ENCODE assay signal across 26 cellular contexts in genomic region chr19:54530866-54531265, GRCh38. TPM values are rescaled to one million over a fixed set of nuclear protein-coding genes. Genes with fewer than 3 reads are reported as not detected.
"Had no signal": no experiment of that assay in that cellular context is flagged by ENCODE, and none has a peak within 500 bp of the region (broad histone marks: within the 10 kb centered on the region; RNA-seq: fewer than 3 reads in every experiment).

No MANE protein-coding gene starts in this region.

- DNase-seq: activated CD4-positive, alpha-beta memory T cell treated with anti-CD3 and anti-CD28 coated beads, Interleukin-2, amount 10 ng/mL, durations not matched to agents 7 days and 5 days; activated CD4-positive, alpha-beta T cell treated with anti-CD3 and anti-CD28 coated beads, Interleukin-2, amount 10 ng/mL, durations not matched to agents 7 days and 5 days; activated CD4-positive, CD25-positive, alpha-beta regulatory T cell; activated CD8-positive, alpha-beta memory T cell treated with anti-CD3 and anti-CD28 coated beads, Interleukin-2, amount 50 U/mL, for 4 hours; activated gamma-delta T cell treated with Interleukin-2 at 50 U/mL for 16 hours; activated naive CD4-positive, alpha-beta T cell treated with anti-CD3 and anti-CD28 coated beads, Interleukin-2, amount 10 ng/mL, durations not matched to agents 7 days and 5 days; activated naive CD8-positive, alpha-beta T cell treated with anti-CD3 and anti-CD28 coated beads for 36 hours; activated T-cell treated with anti-CD3 and anti-CD28 coated beads, Interleukin-2, amount 50 U/mL, for 72 hours; brain microvascular endothelial cell; NCI-H1105 treated with DMSO at 0.1 percent for 48 hours; NCI-H1436 treated with DMSO at 0.1 percent for 48 hours; NCI-H187 treated with DMSO at 0.1 percent for 48 hours; NCI-H2107; NCI-H2171 treated with DMSO at 0.1 percent for 48 hours; NCI-H524; RPMI8226; SJCRH30; SK-N-SH; T-helper 1 cell had no signal

- H3K27ac ChIP-seq: brain microvascular endothelial cell, cardiac muscle cell, SJCRH30, VCaP had no signal

- H3K4me2 ChIP-seq: SK-N-SH had no signal

- H3K9me3 ChIP-seq: SJCRH30, SK-N-SH had no signal

- H3K27ac Mint-ChIP-seq: activated CD4-positive, alpha-beta memory T cell treated with anti-CD3 and anti-CD28 coated beads, Interleukin-2, amount 10 ng/mL, durations not matched to agents 7 days and 5 days; activated CD4-positive, alpha-beta T cell treated with anti-CD3 and anti-CD28 coated beads, Interleukin-2, amount 10 ng/mL, durations not matched to agents 7 days and 5 days; activated naive CD4-positive, alpha-beta T cell treated with anti-CD3 and anti-CD28 coated beads, Interleukin-2, amount 10 ng/mL, durations not matched to agents 7 days and 5 days; activated naive CD8-positive, alpha-beta T cell treated with anti-CD3 and anti-CD28 coated beads for 36 hours; activated T-cell treated with anti-CD3 and anti-CD28 coated beads, Interleukin-2, amount 50 U/mL, for 72 hours; activated T-helper 2 cell treated with anti-CD3 and anti-CD28 coated beads, Interferon-gamma antibody, Interleukin-2, Interleukin-4, amounts not matched to agents 10 μg/mL and 5 μg/mL and 100 μg/mL, durations not matched to agents 14 hours and 24 hours and 36 hours had no signal

- ATAC-seq: activated T-cell treated with anti-CD3 and anti-CD28 coated beads, Interleukin-2, amount 50 U/mL, for 72 hours; Panc1; Right ventricle myocardium inferior had no signal

- H3K27me3 ChIP-seq: brain microvascular endothelial cell, cardiac muscle cell had no signal

- H3K36me3 ChIP-seq: brain microvascular endothelial cell, cardiac muscle cell, SJCRH30 had no signal

- H3K4me1 ChIP-seq: SJCRH30 had no signal

- H3K4me3 ChIP-seq: cardiac muscle cell, SJCRH30 had no signal

- H3K9me2 ChIP-seq: SK-N-SH had no signal

- H3K9ac ChIP-seq: SK-N-SH had no signal

- H3K36me3 Mint-ChIP-seq: activated naive CD8-positive, alpha-beta T cell treated with anti-CD3 and anti-CD28 coated beads for 36 hours had no signal

- H3K9me3 Mint-ChIP-seq: activated CD4-positive, alpha-beta memory T cell treated with anti-CD3 and anti-CD28 coated beads, Interleukin-2, amount 10 ng/mL, durations not matched to agents 7 days and 5 days had no signal

- H3K4me3 Mint-ChIP-seq: activated CD4-positive, alpha-beta memory T cell treated with anti-CD3 and anti-CD28 coated beads, Interleukin-2, amount 10 ng/mL, durations not matched to agents 7 days and 5 days; activated CD4-positive, alpha-beta T cell treated with anti-CD3 and anti-CD28 coated beads, Interleukin-2, amount 10 ng/mL, durations not matched to agents 7 days and 5 days; activated naive CD4-positive, alpha-beta T cell treated with anti-CD3 and anti-CD28 coated beads, Interleukin-2, amount 10 ng/mL, durations not matched to agents 7 days and 5 days; activated naive CD8-positive, alpha-beta T cell treated with anti-CD3 and anti-CD28 coated beads for 36 hours; activated T-cell treated with anti-CD3 and anti-CD28 coated beads, Interleukin-2, amount 50 U/mL, for 72 hours had no signal

RNA-seq across cellular contexts. Expression of gene LAIR2, which starts 28.2 kb away (rescaled TPM):
- total RNA-seq: cardiac muscle cell, OCI-LY7, Right ventricle myocardium inferior, SJCRH30 had no signal

RNA-seq across cellular contexts. Expression of gene LILRA2, which starts 42.7 kb away (rescaled TPM):
- total RNA-seq: activated CD4-positive, alpha-beta memory T cell treated with anti-CD3 and anti-CD28 coated beads, Interleukin-2, amount 10 ng/mL, durations not matched to agents 7 days and 5 days; activated CD4-positive, alpha-beta T cell treated with anti-CD3 and anti-CD28 coated beads, Interleukin-2, amount 10 ng/mL, durations not matched to agents 7 days and 5 days; activated naive CD8-positive, alpha-beta T cell treated with anti-CD3 and anti-CD28 coated beads for 36 hours; activated T-cell treated with anti-CD3 and anti-CD28 coated beads, Interleukin-2, amount 50 U/mL, for 72 hours; activated T-helper 2 cell treated with anti-CD3 and anti-CD28 coated beads, Interferon-gamma antibody, Interleukin-2, Interleukin-4, amounts not matched to agents 10 μg/mL and 5 μg/mL and 100 μg/mL, durations not matched to agents 14 hours and 24 hours and 36 hours; cardiac muscle cell; SJCRH30; T-helper 2 cell treated with Interferon-gamma antibody and Interleukin-4, amounts not matched to agents 100 ng/mL and 5 ng/mL, for 36 hours had no signal

RNA-seq across cellular contexts. Expression of gene CDC42EP5, which starts 57.8 kb away (rescaled TPM):
- total RNA-seq: activated CD4-positive, alpha-beta memory T cell treated with anti-CD3 and anti-CD28 coated beads, Interleukin-2, amount 10 ng/mL, durations not matched to agents 7 days and 5 days; activated CD4-positive, alpha-beta T cell treated with anti-CD3 and anti-CD28 coated beads, Interleukin-2, amount 10 ng/mL, durations not matched to agents 7 days and 5 days; OCI-LY7; T-helper 2 cell treated with Interferon-gamma antibody and Interleukin-4, amounts not matched to agents 100 ng/mL and 5 ng/mL, for 36 hours had no signal
